Comparison of ENCODE assay signal across 8 cellular contexts in the genomic region with DNA sequence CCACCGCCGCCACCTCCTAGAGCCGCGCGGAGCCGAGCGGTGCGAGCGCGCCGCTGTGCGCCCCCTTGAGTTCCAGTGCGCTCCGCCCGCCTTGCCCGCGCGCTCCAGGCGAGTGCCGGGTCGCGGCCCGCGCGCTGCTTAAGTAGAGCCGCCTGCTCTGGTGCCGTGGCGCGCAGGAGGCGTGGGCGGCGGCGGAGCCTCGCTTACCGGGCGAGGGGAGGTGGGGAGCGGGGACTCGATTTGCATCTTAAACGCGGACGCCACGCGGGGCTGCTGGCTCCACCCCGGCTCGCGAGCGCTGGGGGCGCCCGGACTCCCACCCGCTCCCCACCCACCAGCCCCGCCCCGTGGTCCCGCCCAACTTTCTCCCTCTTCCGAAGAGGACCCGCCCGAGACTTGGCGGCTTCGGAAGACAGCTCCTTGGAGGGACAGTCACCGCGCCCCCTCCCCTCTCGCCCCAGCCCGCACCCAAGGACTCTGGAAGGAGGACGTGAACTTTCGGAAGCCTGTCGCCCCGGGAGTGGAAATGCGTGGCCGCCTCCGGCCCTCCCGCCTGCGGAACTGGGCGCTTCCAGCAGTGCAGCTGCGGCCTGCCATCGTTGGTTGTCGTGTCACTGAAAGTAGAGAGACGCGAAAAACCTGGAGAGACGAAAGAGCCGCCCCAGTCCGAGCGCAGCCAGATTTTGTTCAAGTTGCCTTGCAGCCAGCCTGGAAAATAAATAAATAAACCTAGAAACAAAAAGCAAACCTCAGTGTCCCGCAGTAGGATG. TPM values are rescaled to one million over a fixed set of nuclear protein-coding genes. Genes with fewer than 3 reads are reported as not detected.
A peak's percentile ranks its signal among the peaks of the same experiment; 100 is the strongest.
DNase-seq lines count a peak whose midpoint lies in the region; FAIRE-seq and TF ChIP-seq lines count a peak whose summit lies in the region.

A gene (minus strand): TSS at position 114 of the 770 bp plus-strand sequence. CDS start 257 bp downstream, outside the sequence.

- peak in 1 of 2 donors; percentile 74 for TF ChIP-seq POLR2A in vagina (IDR thresholded peaks at IDR 0.05)

- H3K4me1 Mint-ChIP-seq in astrocyte (ENCODE audit: low read depth, unreplicated experiment), result peaks cover 14% of the 10 kb centered on the region

- H3K36me3 Mint-ChIP-seq in astrocyte (ENCODE audit: low read depth, unreplicated experiment), result no peaks in the 10 kb centered on the region

- H3K27ac ChIP-seq in astrocyte (ENCODE audit: low read depth, low read length), result no peak within 1 kb of the TSS
- H3K27ac ChIP-seq in vagina, result peak within 1 kb of the TSS; percentile 90

- H3K9me2 ChIP-seq in Loucy (replicated peaks; ENCODE audit: low read depth, low read length), result no peaks in the 10 kb centered on the region

- peak within 1 kb of the TSS; percentile 85 for H3K4me3 Mint-ChIP-seq in astrocyte (ENCODE audit: unreplicated experiment)

- H3K4me3 ChIP-seq in GM06990 (replicated peaks; ENCODE audit: low read depth, low read length), result peak within 1 kb of the TSS; percentile 70
- peak within 1 kb of the TSS; percentile 85 for H3K4me3 ChIP-seq in Loucy (ENCODE audit: low read length, poor library complexity, severe bottlenecking)
- peak within 1 kb of the TSS; percentile 60 for H3K4me3 ChIP-seq in astrocyte (ENCODE audit: insufficient read depth, low read depth, low read length)
- peak within 1 kb of the TSS; percentile 72 to 92 for H3K4me3 ChIP-seq in vagina

- no peaks in the 10 kb centered on the region for H3K79me2 ChIP-seq in Loucy (ENCODE audit: insufficient read depth, low read length)
- H3K79me2 ChIP-seq in astrocyte (ENCODE audit: insufficient read depth, low read length), result no peaks in the 10 kb centered on the region

- H3K9me3 ChIP-seq in Loucy (ENCODE audit: insufficient read depth, low read depth, low read length) (no peaks in the 10 kb centered on the region), astrocyte (ENCODE audit: insufficient read depth, low read depth, low read length) (no peaks in the 10 kb centered on the region), vagina (no peaks in the 10 kb centered on the region)

- H3K27me3 ChIP-seq in GM06990 (replicated peaks; ENCODE audit: control insufficient read depth, insufficient read depth, low read length), result no peaks in the 10 kb centered on the region; the same call in 1 of the 2 replicates
- peaks cover 15% of the 10 kb centered on the region for H3K27me3 ChIP-seq in Loucy (ENCODE audit: insufficient read depth, low read length, poor library complexity, severe bottlenecking)
- H3K27me3 ChIP-seq in astrocyte (ENCODE audit: insufficient read depth, low read length), result peaks cover 3% of the 10 kb centered on the region
- no peaks in the 10 kb centered on the region for H3K27me3 ChIP-seq in vagina

- peaks cover 12% of the 10 kb centered on the region for H3K27me3 Mint-ChIP-seq in astrocyte (ENCODE audit: low read depth, unreplicated experiment)

- peak within 1 kb of the TSS; percentile 63 for H3K27ac Mint-ChIP-seq in astrocyte (ENCODE audit: unreplicated experiment)

- DNase-seq in GM06990 (ENCODE audit: extremely low read depth, insufficient read length) (peak; percentile 93), GOT3 (lab: John Stamatoyannopoulos, UW) (peak; percentile 64), astrocyte (ENCODE audit: low read depth) (peak; percentile 74), hepatic stellate cell (ENCODE audit: low spot score) (peak; percentile 32), renal cortical epithelial cell (ENCODE audit: low read depth) (no peak), vagina (ENCODE audit: extremely low spot score in 2 of 2) (peak in 1 of 2 donors; percentile 93)

- H4K20me1 ChIP-seq in Loucy (ENCODE audit: insufficient read depth, low read length, poor library complexity, severe bottlenecking) (no peaks in the 10 kb centered on the region), astrocyte (ENCODE audit: insufficient read depth, low read length) (no peaks in the 10 kb centered on the region)

- intact Hi-C loops in T-helper 2 cell treated with Interferon-gamma antibody and Interleukin-4, amounts not matched to agents 100 ng/mL and 5 ng/mL, for 36 hours (cut with micrococcal nuclease), result loop anchor here (1.0 to 10.0 kb wide), 10 partner anchors 64 to 1562 kb away; a partner anchor contains a TSS
- intact Hi-C loops in vagina (cut with DNase I), result no loop called here

- H3K4me1 ChIP-seq in Loucy (ENCODE audit: insufficient read depth, low read length, poor library complexity, severe bottlenecking), result peaks cover 17% of the 10 kb centered on the region
- H3K4me1 ChIP-seq in astrocyte (ENCODE audit: insufficient read depth, low read length), result peaks cover 12% of the 10 kb centered on the region
- H3K4me1 ChIP-seq in vagina, result peaks cover 5% of the 10 kb centered on the region

- TF ChIP-seq CTCF in GM06990 (IDR thresholded peaks at IDR 0.05; ENCODE audit: insufficient read depth, low read length, poor library complexity, severe bottlenecking) (no peak), Loucy (conservative IDR thresholded peaks at IDR 0.05; ENCODE audit: low read length) (no peak; the same call in 1 of the 2 replicates), astrocyte (IDR thresholded peaks at IDR 0.05; ENCODE audit: insufficient read depth, low read depth, low read length) (no peak), vagina (IDR thresholded peaks at IDR 0.05) (peak in 1 of 3 experiments; percentile 14)

- H3K9me3 Mint-ChIP-seq in astrocyte (ENCODE audit: unreplicated experiment), result peaks cover 4% of the 10 kb centered on the region

- H2AFZ ChIP-seq in Loucy (ENCODE audit: low read length) (peak within 1 kb of the TSS; percentile 98), astrocyte (ENCODE audit: low read depth, low read length) (peak within 1 kb of the TSS; percentile 89)

- H3K36me3 ChIP-seq in GM06990 (ENCODE audit: control insufficient read depth, insufficient read depth, low read length) (no peaks in the 10 kb centered on the region), Loucy (ENCODE audit: insufficient read depth, low read length) (no peaks in the 10 kb centered on the region), astrocyte (ENCODE audit: insufficient read depth, low read length) (no peaks in the 10 kb centered on the region), vagina (no peaks in the 10 kb centered on the region)

- H3F3A ChIP-seq in Loucy (ENCODE audit: low read depth), result peaks cover 8% of the 10 kb centered on the region; the same call in 1 of the 2 replicates

- H3K9ac ChIP-seq in Loucy (ENCODE audit: low read depth, low read length, poor library complexity, severe bottlenecking) (peak within 1 kb of the TSS; percentile 68), astrocyte (ENCODE audit: low read length) (peak within 1 kb of the TSS; percentile 61)

- no peak for FAIRE-seq in astrocyte (lab: Jason Lieb, UNC)

- peak within 1 kb of the TSS; percentile 95 for H3K4me2 ChIP-seq in Loucy (ENCODE audit: low read depth, low read length, poor library complexity, severe bottlenecking)
- H3K4me2 ChIP-seq in astrocyte (ENCODE audit: low read length), result peak within 1 kb of the TSS; percentile 88

RNA-seq across cellular contexts. Expression of the gene that starts here (rescaled TPM):
- 9.5 and 10.3 TPM in 2 replicates for total RNA-seq in T-helper 2 cell treated with Interferon-gamma antibody and Interleukin-4, amounts not matched to agents 100 ng/mL and 5 ng/mL, for 36 hours
- total RNA-seq in astrocyte, result 13.0 and 13.7 TPM in 2 replicates
- 8.7 and 37.5 TPM in 2 replicates for total RNA-seq in renal cortical epithelial cell
- total RNA-seq in vagina, result 57.2 TPM
